In the genomic region with DNA sequence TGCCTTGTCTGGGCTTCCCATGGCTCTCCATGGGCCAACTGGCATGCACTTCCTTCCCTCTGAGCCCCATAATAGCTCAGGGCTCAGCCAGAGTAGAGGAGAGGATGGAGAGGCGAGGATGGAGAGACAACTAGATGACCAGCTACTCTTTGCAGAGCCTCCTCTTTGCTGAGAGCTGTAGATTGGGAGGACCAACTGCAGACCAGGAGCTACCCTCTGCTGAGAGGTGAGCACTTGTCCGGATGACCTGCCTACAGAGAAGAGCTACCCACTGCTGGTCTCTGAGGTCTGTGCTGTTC, we compare ENCODE assay signal across 17 cellular contexts. TPM values are rescaled to one million over a fixed set of nuclear protein-coding genes. Genes with fewer than 3 reads are reported as not detected.
DNase-seq lines count a peak whose midpoint lies in the region; ATAC-seq, FAIRE-seq and TF ChIP-seq lines count a peak whose summit lies in the region.
"Had no signal": no experiment of that assay in that cellular context is flagged by ENCODE, and none has a peak within 500 bp of the region (broad histone marks: within the 10 kb centered on the region; RNA-seq: fewer than 3 reads in every experiment).

No MANE protein-coding gene starts in this region.

- no peak for FAIRE-seq in HepG2 (lab: Jason Lieb, UNC)
- FAIRE-seq: HTR-8/SVneo had no signal

- H3K27me3 Mint-ChIP-seq in activated T-helper 2 cell treated with anti-CD3 and anti-CD28 coated beads, Interferon-gamma antibody, Interleukin-2, Interleukin-4, amounts not matched to agents 10 μg/mL and 5 μg/mL and 100 μg/mL, durations not matched to agents 14 hours and 24 hours and 36 hours (ENCODE audit: low read depth): peaks cover 24% of the 10 kb centered on the region

- no peaks in the 10 kb centered on the region for H4K20me1 ChIP-seq in HepG2 (ENCODE audit: insufficient read depth, low read length)

- peaks cover 35% of the 10 kb centered on the region; the same call in 1 of the 2 replicates for H3K4me1 ChIP-seq in HepG2 (ENCODE audit: insufficient read depth, low read length)
- no peaks in the 10 kb centered on the region for H3K4me1 ChIP-seq in right lobe of liver
- peaks cover 0 to 8% (median 5%) of the 10 kb centered on the region in 4 donors for H3K4me1 ChIP-seq in esophagus muscularis mucosa
- no peaks in the 10 kb centered on the region for H3K4me1 ChIP-seq in vagina

- no peak overlapping the region for H2AFZ ChIP-seq in HepG2 (ENCODE audit: low read length)

- no TSS peak for BruUV-seq in HepG2 (replicated peaks; lab: Mats Ljungman, UMichigan)

- TF ChIP-seq RAD21 in HepG2 (CRISPR knock-in tag; IDR thresholded peaks at IDR 0.05): no peak

- peak; percentile 18; the same call in 1 of the 3 replicates for ATAC-seq in HepG2
- ATAC-seq in right lobe of liver: no peak
- no peak for ATAC-seq in GM21576 (IDR thresholded peaks at IDR 0.05; ENCODE audit: unreplicated experiment)
- ATAC-seq: CD8-positive, alpha-beta T cell had no signal

- H3K9ac ChIP-seq in HepG2 (ENCODE audit: insufficient read depth, low read depth, low read length): no peak overlapping the region
- H3K9ac ChIP-seq: BLaER1 treated with 17β-estradiol and CSF1 and Interleukin-3, amounts not matched to agents 10 nM and 100 nM had no signal

- no peak for TF ChIP-seq POLR2A in HepG2 (IDR thresholded peaks at IDR 0.05; ENCODE audit: insufficient read depth in 1 of 2, low read depth in 2 of 2, low read length in 2 of 2)
- TF ChIP-seq POLR2A in right lobe of liver (IDR thresholded peaks at IDR 0.05): no peak
- TF ChIP-seq POLR2A in esophagus muscularis mucosa (IDR thresholded peaks at IDR 0.05; ENCODE audit: low read depth): no peak
- TF ChIP-seq POLR2A in vagina (IDR thresholded peaks at IDR 0.05): no peak

- CTCF ChIA-PET in HepG2 (lab: Yijun Ruan, JAX; ENCODE audit: low intra/inter-chr PET ratio, low total read pairs): interaction anchor here (1.3 to 1.7 kb wide), 2 partner anchors 115 to 294 kb away, joined by 6 to 8 read pairs; no protein-coding TSS in a partner anchor

- H3K27me3 ChIP-seq in HepG2 (ENCODE audit: control insufficient read depth in 1 of 2, insufficient read depth in 2 of 2, low read length in 2 of 2) (peaks cover 2 to 6% of the 10 kb centered on the region in 2 experiments; a peak in 4 of 5 replicates), right lobe of liver (peaks cover 0 to 8% of the 10 kb centered on the region in 2 donors), esophagus muscularis mucosa (peaks cover 0 to 51% (median 18%) of the 10 kb centered on the region in 4 donors), vagina (no peaks in the 10 kb centered on the region)
- H3K27me3 ChIP-seq: BLaER1 treated with 17β-estradiol and CSF1 and Interleukin-3, amounts not matched to agents 10 nM and 100 nM had no signal

- POLR2A ChIA-PET in HepG2 (lab: Yijun Ruan, JAX): interaction anchor here (1.2 kb wide), 1 partner anchor 44 kb away, joined by 5 read pairs; no protein-coding TSS in a partner anchor

- H3K9me3 Mint-ChIP-seq in activated T-helper 2 cell treated with anti-CD3 and anti-CD28 coated beads, Interferon-gamma antibody, Interleukin-2, Interleukin-4, amounts not matched to agents 10 μg/mL and 5 μg/mL and 100 μg/mL, durations not matched to agents 14 hours and 24 hours and 36 hours: no peaks in the 10 kb centered on the region
- H3K9me3 Mint-ChIP-seq: CD8-positive, alpha-beta T cell; H9; IgD-negative memory B cell had no signal

- in situ Hi-C loops in HepG2 (cut with HindIII; ENCODE audit: extremely low pct_ligation_motif_present, low pct_unique_long_range_greater_than_20kb): loop anchor here (10.0 kb wide), 1 partner anchor 179 kb away; no protein-coding TSS in a partner anchor

- no peaks in the 10 kb centered on the region for H3K79me2 ChIP-seq in HepG2 (ENCODE audit: insufficient read depth, low read length)

- H3K4me2 ChIP-seq in HepG2 (ENCODE audit: low read depth, low read length): no peak overlapping the region

- TF ChIP-seq CTCF in HepG2 (CRISPR knock-in tag; IDR thresholded peaks at IDR 0.05) (no peak), right lobe of liver (IDR thresholded peaks at IDR 0.05) (no peak), esophagus muscularis mucosa (IDR thresholded peaks at IDR 0.05) (no peak), vagina (IDR thresholded peaks at IDR 0.05) (no peak)

- H3K27ac Mint-ChIP-seq in activated T-helper 2 cell treated with anti-CD3 and anti-CD28 coated beads, Interferon-gamma antibody, Interleukin-2, Interleukin-4, amounts not matched to agents 10 μg/mL and 5 μg/mL and 100 μg/mL, durations not matched to agents 14 hours and 24 hours and 36 hours: no peak overlapping the region
- H3K27ac Mint-ChIP-seq: B cell; CD8-positive, alpha-beta T cell; H9; IgD-negative memory B cell had no signal

- no peak for DNase-seq in HepG2 (ENCODE audit: low spot score)
- no peak for DNase-seq in right lobe of liver
- peak; percentile 4 for DNase-seq in activated T-helper 2 cell treated with anti-CD3 and anti-CD28 coated beads, Interferon-gamma antibody, Interleukin-2, Interleukin-4, amounts not matched to agents 10 μg/mL and 5 μg/mL and 100 μg/mL, durations not matched to agents 14 hours and 24 hours and 36 hours (ENCODE audit: low spot score)
- DNase-seq in esophagus muscularis mucosa (ENCODE audit: extremely low spot score): peak; percentile 83
- peak; percentile 27 to 58 for DNase-seq in vagina (ENCODE audit: extremely low spot score in 2 of 2)
- no peak for DNase-seq in caudate nucleus (lab: John Stamatoyannopoulos, UW)
- no peak for DNase-seq in activated CD4-positive, CD25-positive, alpha-beta regulatory T cell (lab: John Stamatoyannopoulos, UW)
- DNase-seq: CD8-positive, alpha-beta T cell; DMS79 treated with DMSO at 0.1 percent for 48 hours; GF-D8; GOT3; H9 had no signal

- no peak overlapping the region for H3K4me3 Mint-ChIP-seq in activated T-helper 2 cell treated with anti-CD3 and anti-CD28 coated beads, Interferon-gamma antibody, Interleukin-2, Interleukin-4, amounts not matched to agents 10 μg/mL and 5 μg/mL and 100 μg/mL, durations not matched to agents 14 hours and 24 hours and 36 hours (ENCODE audit: low read depth)
- H3K4me3 Mint-ChIP-seq: B cell; CD8-positive, alpha-beta T cell; H9; IgD-negative memory B cell had no signal

- WGBS in HepG2 (ENCODE audit: low lambda C conversion rate): 39% methylated on average over 2 of the region's 2 CpGs
- WGBS in right lobe of liver (ENCODE audit: insufficient coverage, low coverage, low lambda C conversion rate, missing lambda C conversion rate): 67% methylated on average over 1 of the region's 2 CpGs
- 95% methylated on average over 2 of the region's 2 CpGs for WGBS in esophagus muscularis mucosa

- TF ChIP-seq EP300 in HepG2 (IDR thresholded peaks at IDR 0.05; ENCODE audit: low read depth in 2 of 2, low read length in 2 of 2) (no peak), HepG2 (CRISPR knock-in tag; IDR thresholded peaks at IDR 0.05; ENCODE audit: borderline replicate concordance) (no peak), esophagus muscularis mucosa (IDR thresholded peaks at IDR 0.05) (no peak)

- intact Hi-C loops in HepG2 (cut with micrococcal nuclease; ENCODE audit: unreplicated experiment): no loop called here
- intact Hi-C loops in right lobe of liver (cut with DNase I): loop anchor here (10.0 kb wide), 3 partner anchors 109 to 299 kb away; no protein-coding TSS in a partner anchor
- intact Hi-C loops in activated T-helper 2 cell treated with anti-CD3 and anti-CD28 coated beads, Interferon-gamma antibody, Interleukin-2, Interleukin-4, amounts not matched to agents 10 μg/mL and 5 μg/mL and 100 μg/mL, durations not matched to agents 14 hours and 24 hours and 36 hours (cut with micrococcal nuclease): loop anchor here (2.0 kb wide), 1 partner anchor 295 kb away; no protein-coding TSS in a partner anchor
- intact Hi-C loops in esophagus muscularis mucosa (cut with DNase I): no loop called here
- intact Hi-C loops in vagina (cut with DNase I): no loop called here

- no peaks in the 10 kb centered on the region for H3K36me3 ChIP-seq in HepG2 (replicated peaks in 1 of 2; ENCODE audit: control insufficient read depth in 1 of 2, insufficient read depth in 2 of 2, low read length in 2 of 2)
- no peaks in the 10 kb centered on the region for H3K36me3 ChIP-seq in right lobe of liver
- H3K36me3 ChIP-seq in esophagus muscularis mucosa: no peaks in the 10 kb centered on the region
- H3K36me3 ChIP-seq in vagina: no peaks in the 10 kb centered on the region
- H3K36me3 ChIP-seq: BLaER1 treated with 17β-estradiol and CSF1 and Interleukin-3, amounts not matched to agents 10 nM and 100 nM had no signal

- no peaks in the 10 kb centered on the region for H3K36me3 Mint-ChIP-seq in activated T-helper 2 cell treated with anti-CD3 and anti-CD28 coated beads, Interferon-gamma antibody, Interleukin-2, Interleukin-4, amounts not matched to agents 10 μg/mL and 5 μg/mL and 100 μg/mL, durations not matched to agents 14 hours and 24 hours and 36 hours (ENCODE audit: low read depth)
- H3K36me3 Mint-ChIP-seq: CD8-positive, alpha-beta T cell had no signal

- peaks cover 4% of the 10 kb centered on the region for H3K4me1 Mint-ChIP-seq in activated T-helper 2 cell treated with anti-CD3 and anti-CD28 coated beads, Interferon-gamma antibody, Interleukin-2, Interleukin-4, amounts not matched to agents 10 μg/mL and 5 μg/mL and 100 μg/mL, durations not matched to agents 14 hours and 24 hours and 36 hours (ENCODE audit: low read depth)

- H3K9me3 ChIP-seq in HepG2 (ENCODE audit: low read length) (no peaks in the 10 kb centered on the region), right lobe of liver (no peaks in the 10 kb centered on the region), esophagus muscularis mucosa (no peaks in the 10 kb centered on the region), vagina (no peaks in the 10 kb centered on the region)
- H3K9me3 ChIP-seq: BLaER1 treated with 17β-estradiol and CSF1 and Interleukin-3, amounts not matched to agents 10 nM and 100 nM had no signal

- H3K4me3 ChIP-seq in HepG2 (replicated peaks in 1 of 3; ENCODE audit: insufficient read depth in 1 of 3, low read depth in 2 of 3, low read length in 3 of 3): no peak overlapping the region
- no peak overlapping the region for H3K4me3 ChIP-seq in right lobe of liver
- no peak overlapping the region for H3K4me3 ChIP-seq in esophagus muscularis mucosa
- H3K4me3 ChIP-seq in vagina: no peak overlapping the region
- H3K4me3 ChIP-seq: BLaER1 treated with 17β-estradiol and CSF1 and Interleukin-3, amounts not matched to agents 10 nM and 100 nM had no signal

- H3K27ac ChIP-seq in HepG2 (ENCODE audit: extremely low read length, insufficient read depth, low read length): no peak overlapping the region
- H3K27ac ChIP-seq in right lobe of liver: no peak overlapping the region
- H3K27ac ChIP-seq in esophagus muscularis mucosa (replicated peaks in 1 of 4): no peak overlapping the region
- H3K27ac ChIP-seq in vagina: no peak overlapping the region
- H3K27ac ChIP-seq in caudate nucleus (ENCODE audit: low read depth, low read length): no peak overlapping the region
- H3K27ac ChIP-seq: BLaER1 treated with 17β-estradiol and CSF1 and Interleukin-3, amounts not matched to agents 10 nM and 100 nM had no signal

RNA-seq across cellular contexts. Expression of a gene that starts 58.0 kb away (rescaled TPM):
- total RNA-seq in HepG2 (2016; rRNA removed; fragmentation: Illumina TruSeq; extraction: Trizol) (5.8 and 8.5 TPM in 2 replicates), right lobe of liver (1 to 10 TPM; 4.9 to 7.8 (median 6.5) TPM), esophagus muscularis mucosa (10 to 100 TPM; 16.6 to 20.0 (median 19.2) TPM), vagina (37.3 TPM)
- 0.81 and 1.4 TPM in 2 replicates for total RNA-seq in HepG2 (2016; cell fraction: cytosol; rRNA removed; fragmentation: Illumina TruSeq; extraction: Trizol; ENCODE audit: low read depth)
- total RNA-seq in HepG2 (2016; cell fraction: insoluble cytoplasmic fraction; rRNA removed; fragmentation: Illumina TruSeq; extraction: Trizol): 5.7 and 7.6 TPM in 2 replicates
- total RNA-seq in HepG2 (2016; cell fraction: membrane; rRNA removed; fragmentation: Illumina TruSeq; extraction: Trizol): 4.0 and 4.1 TPM in 2 replicates
- total RNA-seq in HepG2 (2016; cell fraction: nucleus; rRNA removed; fragmentation: Illumina TruSeq; extraction: Trizol): 8.1 and 8.4 TPM in 2 replicates
- polyA plus RNA-seq in HepG2 (2011; rRNA removed): 4.2 and 4.6 TPM in 2 replicates
- 2.6 and 3.2 TPM in 2 replicates for polyA plus RNA-seq in HepG2 (2011; cell fraction: cytosol; rRNA removed)
- 4.0 and 5.1 TPM in 2 replicates for polyA plus RNA-seq in HepG2 (2011; cell fraction: nucleus; rRNA removed)
- polyA plus RNA-seq in HepG2 (2012): 4.8 and 4.9 TPM in 2 replicates
- 0.11 and 0.12 TPM in 2 replicates for polyA plus RNA-seq in HepG2 (2016; cell fraction: cytosol; fragmentation: Illumina TruSeq; extraction: Trizol; ENCODE audit: low read depth)
- 6.3 and 6.4 TPM in 2 replicates for polyA plus RNA-seq in HepG2 (2016; cell fraction: insoluble cytoplasmic fraction; fragmentation: Illumina TruSeq; extraction: Trizol; ENCODE audit: low read depth)
- polyA plus RNA-seq in HepG2 (2016; cell fraction: membrane; fragmentation: Illumina TruSeq; extraction: Trizol; ENCODE audit: low read depth): 0.88 and 1.1 TPM in 2 replicates
- 7.2 and 7.6 TPM in 2 replicates for polyA plus RNA-seq in HepG2 (2016; cell fraction: nucleus; fragmentation: Illumina TruSeq; extraction: Trizol; ENCODE audit: insufficient read depth, low read depth)
- 11.8 and 25.1 TPM in 2 replicates for polyA minus RNA-seq in HepG2 (2011; rRNA and poly(A)+ RNA removed; ENCODE audit: low replicate concordance)
- polyA minus RNA-seq in HepG2 (2011; cell fraction: cytosol; rRNA and poly(A)+ RNA removed): 6.7 and 7.9 TPM in 2 replicates
- polyA minus RNA-seq in HepG2 (2011; cell fraction: nucleus; rRNA and poly(A)+ RNA removed): 14.3 and 14.7 TPM in 2 replicates
- 240 TPM in 2 replicates for total RNA-seq in activated T-helper 2 cell treated with anti-CD3 and anti-CD28 coated beads, Interferon-gamma antibody, Interleukin-2, Interleukin-4, amounts not matched to agents 10 μg/mL and 5 μg/mL and 100 μg/mL, durations not matched to agents 14 hours and 24 hours and 36 hours

Comparison
In these comparisons a context has a peak if more than half of its experiments do, and no peak if none do; other contexts are left out.
1. intact Hi-C loops: an anchor here in right lobe of liver (10.0 kb wide) and activated T-helper 2 cell treated with anti-CD3 and anti-CD28 coated beads, Interferon-gamma antibody, Interleukin-2, Interleukin-4, amounts not matched to agents 10 μg/mL and 5 μg/mL and 100 μg/mL, durations not matched to agents 14 hours and 24 hours and 36 hours (2.0 kb wide); none called in HepG2, esophagus muscularis mucosa and vagina.
2. DNase-seq: peak in activated T-helper 2 cell treated with anti-CD3 and anti-CD28 coated beads, Interferon-gamma antibody, Interleukin-2, Interleukin-4, amounts not matched to agents 10 μg/mL and 5 μg/mL and 100 μg/mL, durations not matched to agents 14 hours and 24 hours and 36 hours (single experiment), esophagus muscularis mucosa (single experiment) and vagina (2 of 2); none in HepG2 (single experiment), right lobe of liver (0 of 3), caudate nucleus (0 of 61) and activated CD4-positive, CD25-positive, alpha-beta regulatory T cell (0 of 4).